In the genomic region with DNA sequence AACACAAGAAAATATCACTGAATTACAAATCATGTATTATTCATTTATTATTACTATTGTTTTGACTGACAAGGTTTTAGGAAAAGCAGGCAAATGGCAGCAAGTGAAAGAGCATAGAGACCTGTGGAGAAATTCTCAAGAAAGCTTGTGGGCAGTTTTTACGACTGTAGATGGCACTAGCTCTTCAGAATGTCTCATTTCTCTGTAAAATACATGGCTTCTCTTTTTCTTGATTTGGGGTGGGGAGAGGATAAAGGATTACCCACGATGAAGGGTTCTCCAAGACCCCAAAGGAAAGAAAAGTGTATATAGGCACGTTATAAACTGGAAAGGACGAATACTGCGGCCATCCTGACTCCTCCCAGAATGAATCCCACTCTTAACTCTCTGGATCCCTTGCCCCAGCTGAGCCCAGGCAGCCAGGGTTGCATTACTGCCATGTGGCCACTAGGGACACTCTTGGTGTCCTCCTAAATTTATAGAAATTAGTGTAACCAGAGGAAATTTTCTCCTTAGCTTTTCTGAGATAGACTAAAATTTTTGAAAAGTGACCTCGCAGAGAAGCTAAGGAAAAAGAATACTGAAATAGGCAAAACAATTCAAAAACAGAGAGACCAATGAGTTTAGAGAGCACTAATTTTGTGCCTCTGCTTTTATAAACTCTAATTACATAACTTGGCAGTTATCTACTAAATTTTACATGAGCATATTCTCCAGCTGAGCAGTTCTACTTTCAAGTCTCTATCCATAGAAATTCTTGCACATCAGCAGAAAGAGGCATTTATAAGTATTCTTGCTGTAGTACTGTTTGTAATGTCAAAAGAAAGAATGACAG, we compare ENCODE assay signal across 1 cellular context.
TF ChIP-seq lines count a peak whose summit lies in the region.

No MANE protein-coding gene starts in this region.

TF ChIP-seq in IMR-90, 13 proteins besides CTCF, POLR2A, EP300 and RAD21 (continued from another document):
- TF ChIP-seq ELK1 (IDR thresholded peaks at IDR 0.05; ENCODE audit: borderline replicate concordance, low read depth, low read length) (no peak), NFE2L2 (IDR thresholded peaks at IDR 0.05; ENCODE audit: low read depth, low read length) (no peak)
